Comparison of ENCODE assay signal across 8 cellular contexts in genomic region chr2:232550351-232551261, GRCh38. TPM values are rescaled to one million over a fixed set of nuclear protein-coding genes. Genes with fewer than 3 reads are reported as not detected.
DNase-seq lines count a peak whose midpoint lies in the region; ATAC-seq and TF ChIP-seq lines count a peak whose summit lies in the region.

Gene EIF4E2 (plus strand): TSS chr2:232550689. CDS start chr2:232550725, 36 bp downstream.
Gene TIGD1 (minus strand): TSS chr2:232550557. CDS start chr2:232549882, 675 bp downstream.

- H3K27ac ChIP-seq in cingulate gyrus (ENCODE audit: low read depth, low read length) (peak within 1 kb of the TSS; percentile 94), layer of hippocampus (ENCODE audit: low read depth, low read length) (peak within 1 kb of the TSS; percentile 93)

- peak within 1 kb of the TSS; percentile 100 for H3K27ac Mint-ChIP-seq in activated CD4-positive, alpha-beta T cell treated with anti-CD3 and anti-CD28 coated beads for 36 hours

- H3K27me3 ChIP-seq in BJ (ENCODE audit: control insufficient read depth, insufficient read depth, low read length) (no peaks in the 10 kb centered on the region), layer of hippocampus (ENCODE audit: control insufficient read depth, insufficient read depth, low read length) (no peaks in the 10 kb centered on the region)

- ATAC-seq in HG03439 (IDR thresholded peaks at IDR 0.05; ENCODE audit: unreplicated experiment), result peak; percentile 94
- peak; percentile 95 for ATAC-seq in activated CD4-positive, alpha-beta T cell treated with anti-CD3 and anti-CD28 coated beads for 36 hours

- intact Hi-C loops in activated CD4-positive, alpha-beta T cell treated with anti-CD3 and anti-CD28 coated beads for 36 hours (cut with DNase I, micrococcal nuclease), result loop anchor here (1.0 to 5.0 kb wide), 12 partner anchors 56 to 1036 kb away; partner anchors contain the start of genes ATG16L1 (in 2 of the 2), GIGYF2 (in 2 of the 2), DGKD (in 1 of the 2) and DIS3L2 (in 1 of the 2)

- H3K36me3 ChIP-seq in BJ (ENCODE audit: control insufficient read depth, insufficient read depth, low read length), result peaks cover 5% of the 10 kb centered on the region; the same call in 1 of the 2 replicates

- CTCF ChIA-PET in BJ (lab: Yijun Ruan, JAX), result interaction anchor here (0.7 to 1.1 kb wide), 2 partner anchors 25 to 27 kb away, joined by 4 to 5 read pairs; no protein-coding TSS in a partner anchor
- CTCF ChIA-PET in activated CD4-positive, alpha-beta T cell treated with anti-CD3 and anti-CD28 coated beads for 36 hours (lab: Charles Lee), result interaction anchor here (1.4 kb wide), 1 partner anchor 29 kb away, joined by 4 read pairs; no protein-coding TSS in a partner anchor

- peak within 1 kb of the TSS; percentile 98 for H3K4me3 Mint-ChIP-seq in activated CD4-positive, alpha-beta T cell treated with anti-CD3 and anti-CD28 coated beads for 36 hours

- H3K36me3 Mint-ChIP-seq in activated CD4-positive, alpha-beta T cell treated with anti-CD3 and anti-CD28 coated beads for 36 hours (ENCODE audit: low read depth), result peaks cover 34% of the 10 kb centered on the region

- TF ChIP-seq CTCF in BJ (IDR thresholded peaks at IDR 0.05; ENCODE audit: insufficient read depth, low read depth, low read length), result peak; percentile 42

- H3K4me3 ChIP-seq in BJ (ENCODE audit: low read depth, low read length), result peak within 1 kb of the TSS; percentile 89

- H3K9me3 Mint-ChIP-seq in activated CD4-positive, alpha-beta T cell treated with anti-CD3 and anti-CD28 coated beads for 36 hours (ENCODE audit: low read depth), result peaks cover 3% of the 10 kb centered on the region

- H3K4me1 Mint-ChIP-seq in activated CD4-positive, alpha-beta T cell treated with anti-CD3 and anti-CD28 coated beads for 36 hours, result peaks cover 66% of the 10 kb centered on the region

- POLR2A ChIA-PET in BJ (lab: Charles Lee), result interaction anchor here (0.6 kb wide), 1 partner anchor 12 kb away, joined by 12 read pairs; no protein-coding TSS in a partner anchor
- POLR2A ChIA-PET in activated CD4-positive, alpha-beta T cell treated with anti-CD3 and anti-CD28 coated beads for 36 hours (lab: Charles Lee), result interaction anchor here (0.6 to 1.4 kb wide), 2 partner anchors 530 to 860 kb away, joined by 3 read pairs; no protein-coding TSS in a partner anchor

- DNase-seq in BJ (ENCODE audit: low read depth), result peak; percentile 65
- peak; percentile 99 for DNase-seq in GM19238 (ENCODE audit: insufficient read length, low spot score)
- peak; percentile 97 for DNase-seq in NCI-H510A (lab: John Stamatoyannopoulos, UW)
- DNase-seq in activated CD4-positive, alpha-beta T cell treated with anti-CD3 and anti-CD28 coated beads for 36 hours, result peak; percentile 96
- peak; percentile 88 for DNase-seq in stimulated activated CD4-positive, alpha-beta T cell treated with anti-CD3 and anti-CD28 coated beads, Interleukin-1b, Interleukin-23, amount 100 ng/mL, for 4 hours (ENCODE audit: low read depth in 2 of 2)

- H3K27me3 Mint-ChIP-seq in activated CD4-positive, alpha-beta T cell treated with anti-CD3 and anti-CD28 coated beads for 36 hours, result no peaks in the 10 kb centered on the region

RNA-seq across cellular contexts. Expression of gene EIF4E2, which starts in this region (rescaled TPM):
- 23.1 and 36.4 TPM in 2 replicates for polyA plus RNA-seq in BJ (2011; rRNA removed)
- polyA minus RNA-seq in BJ (2011; rRNA and poly(A)+ RNA removed), result 26.8 and 35.1 TPM in 2 replicates
- 10 to 100 TPM; 57.0 to 68.0 TPM for total RNA-seq in activated CD4-positive, alpha-beta T cell treated with anti-CD3 and anti-CD28 coated beads for 36 hours

RNA-seq across cellular contexts. Expression of gene TIGD1, which starts in this region (rescaled TPM):
- 1.7 and 2.5 TPM in 2 replicates for polyA plus RNA-seq in BJ (2011; rRNA removed)
- polyA minus RNA-seq in BJ (2011; rRNA and poly(A)+ RNA removed), result 1.8 and 1.9 TPM in 2 replicates
- 1 to 10 TPM; 7.6 to 7.9 TPM for total RNA-seq in activated CD4-positive, alpha-beta T cell treated with anti-CD3 and anti-CD28 coated beads for 36 hours

Comparison
In these comparisons a context has a peak if more than half of its experiments do, and no peak if none do; other contexts are left out.
1. Peak in every context shown above with its lines: DNase-seq, ATAC-seq, H3K4me3 ChIP-seq and H3K27ac ChIP-seq.